ENCODE assay signal across 1 cellular context in the genomic region with DNA sequence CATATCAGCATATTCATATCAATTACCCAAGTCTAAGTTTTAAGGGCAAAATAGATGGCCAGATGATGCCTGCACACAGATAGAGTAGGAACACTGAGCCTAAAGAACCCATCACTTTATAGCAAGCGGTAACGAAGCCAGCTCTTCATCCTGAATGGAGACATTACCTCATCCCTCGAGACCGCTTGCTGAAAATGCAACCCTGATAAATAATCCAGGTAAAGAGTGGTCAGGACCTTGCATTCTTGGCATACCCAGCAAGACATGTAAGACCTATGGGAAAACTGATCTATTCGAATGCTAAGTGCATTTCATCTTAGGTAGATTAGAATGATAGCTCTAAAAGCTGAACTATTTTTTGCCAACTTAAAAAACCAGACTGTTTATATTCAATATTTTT.
TF ChIP-seq lines count a peak whose summit lies in the region.

No MANE protein-coding gene starts in this region.

TF ChIP-seq in K562, 482 proteins besides CTCF, POLR2A, EP300 and RAD21 (continued from another document):
- no peak for TF ChIP-seq MYC (IDR thresholded peaks at IDR 0.05; ENCODE audit: low read depth, low read length)
- TF ChIP-seq MYC (CRISPR knock-in tag; IDR thresholded peaks at IDR 0.05; ENCODE audit: borderline replicate concordance, low read depth): no peak
- TF ChIP-seq, protein P1, sequence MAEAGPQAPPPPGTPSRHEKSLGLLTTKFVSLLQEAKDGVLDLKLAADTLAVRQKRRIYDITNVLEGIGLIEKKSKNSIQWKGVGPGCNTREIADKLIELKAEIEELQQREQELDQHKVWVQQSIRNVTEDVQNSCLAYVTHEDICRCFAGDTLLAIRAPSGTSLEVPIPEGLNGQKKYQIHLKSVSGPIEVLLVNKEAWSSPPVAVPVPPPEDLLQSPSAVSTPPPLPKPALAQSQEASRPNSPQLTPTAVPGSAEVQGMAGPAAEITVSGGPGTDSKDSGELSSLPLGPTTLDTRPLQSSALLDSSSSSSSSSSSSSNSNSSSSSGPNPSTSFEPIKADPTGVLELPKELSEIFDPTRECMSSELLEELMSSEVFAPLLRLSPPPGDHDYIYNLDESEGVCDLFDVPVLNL (CRISPR knock-in tag; IDR thresholded peaks at IDR 0.05; ENCODE audit: low read depth): no peak
- no peak for TF ChIP-seq USF2 (CRISPR knock-in tag; IDR thresholded peaks at IDR 0.05)
